ENCODE assay signal across 15 cellular contexts in genomic region chr3:113221703-113222257, GRCh38. TPM values are rescaled to one million over a fixed set of nuclear protein-coding genes. Genes with fewer than 3 reads are reported as not detected.
"Had no signal": no experiment of that assay in that cellular context is flagged by ENCODE, and none has a peak within 500 bp of the region (broad histone marks: within the 10 kb centered on the region; RNA-seq: fewer than 3 reads in every experiment).

No MANE protein-coding gene starts in this region.

- H3K27ac ChIP-seq: pancreas, right atrium auricular region, SJCRH30 had no signal

- H3K9me3 Mint-ChIP-seq: activated naive CD4-positive, alpha-beta T cell treated with anti-CD3 and anti-CD28 coated beads, Interleukin-2, amount 50 U/mL, for 72 hours; activated T-cell treated with anti-CD3 and anti-CD28 coated beads, Interleukin-2, amount 50 U/mL, for 4 hours; natural killer cell; stimulated activated effector memory CD8-positive, alpha-beta T cell treated with anti-CD3 and anti-CD28 coated beads, Interleukin-12 subunit alpha, Interleukin-12 subunit beta, amount 100 ng/mL, for 72 hours had no signal

- H3K4me3 ChIP-seq: lung, mucosa of descending colon, pancreas, right atrium auricular region, SJCRH30, transverse colon had no signal

- DNase-seq: activated CD8-positive, alpha-beta memory T cell treated with anti-CD3 and anti-CD28 coated beads, Interleukin-2, amount 10 ng/mL, durations not matched to agents 7 days and 5 days; activated effector memory CD4-positive, alpha-beta T cell treated with anti-CD3 and anti-CD28 coated beads, Interleukin-2, amount 50 U/mL, for 16 hours; activated T-cell treated with anti-CD3 and anti-CD28 coated beads, Interleukin-2, amount 50 U/mL, for 4 hours; amygdala; hippocampal formation; mucosa of descending colon; natural killer cell; pancreas; SJCRH30; small intestine; transverse colon had no signal

- H3K36me3 Mint-ChIP-seq: activated CD8-positive, alpha-beta memory T cell treated with anti-CD3 and anti-CD28 coated beads, Interleukin-2, amount 10 ng/mL, durations not matched to agents 7 days and 5 days; activated naive CD4-positive, alpha-beta T cell treated with anti-CD3 and anti-CD28 coated beads, Interleukin-2, amount 50 U/mL, for 72 hours; natural killer cell; stimulated activated effector memory CD8-positive, alpha-beta T cell treated with anti-CD3 and anti-CD28 coated beads, Interleukin-12 subunit alpha, Interleukin-12 subunit beta, amount 100 ng/mL, for 72 hours had no signal

- H3K27me3 ChIP-seq: pancreas, right atrium auricular region, SJCRH30, transverse colon had no signal

- H3K9me3 ChIP-seq: mucosa of descending colon, pancreas, right atrium auricular region, SJCRH30, transverse colon had no signal

- H3K4me3 Mint-ChIP-seq: activated CD8-positive, alpha-beta memory T cell treated with anti-CD3 and anti-CD28 coated beads, Interleukin-2, amount 10 ng/mL, durations not matched to agents 7 days and 5 days; activated T-cell treated with anti-CD3 and anti-CD28 coated beads, Interleukin-2, amount 50 U/mL, for 4 hours; natural killer cell; stimulated activated effector memory CD8-positive, alpha-beta T cell treated with anti-CD3 and anti-CD28 coated beads, Interleukin-12 subunit alpha, Interleukin-12 subunit beta, amount 100 ng/mL, for 72 hours had no signal

- ATAC-seq: activated CD8-positive, alpha-beta memory T cell treated with anti-CD3 and anti-CD28 coated beads, Interleukin-2, amount 10 ng/mL, durations not matched to agents 7 days and 5 days; activated naive CD4-positive, alpha-beta T cell treated with anti-CD3 and anti-CD28 coated beads, Interleukin-2, amount 50 U/mL, for 72 hours; mucosa of descending colon; stimulated activated effector memory CD8-positive, alpha-beta T cell treated with anti-CD3 and anti-CD28 coated beads, Interleukin-12 subunit alpha, Interleukin-12 subunit beta, amount 100 ng/mL, for 72 hours had no signal

- H3K36me3 ChIP-seq: pancreas, right atrium auricular region, transverse colon had no signal

- H3K27ac Mint-ChIP-seq: activated CD8-positive, alpha-beta memory T cell treated with anti-CD3 and anti-CD28 coated beads, Interleukin-2, amount 10 ng/mL, durations not matched to agents 7 days and 5 days; activated naive CD4-positive, alpha-beta T cell treated with anti-CD3 and anti-CD28 coated beads, Interleukin-2, amount 50 U/mL, for 72 hours; natural killer cell; stimulated activated effector memory CD8-positive, alpha-beta T cell treated with anti-CD3 and anti-CD28 coated beads, Interleukin-12 subunit alpha, Interleukin-12 subunit beta, amount 100 ng/mL, for 72 hours had no signal

RNA-seq across cellular contexts. Expression of gene BOC, which starts 10.4 kb away (rescaled TPM):
- total RNA-seq: activated CD8-positive, alpha-beta memory T cell treated with anti-CD3 and anti-CD28 coated beads, Interleukin-2, amount 10 ng/mL, durations not matched to agents 7 days and 5 days had no signal
